11 cellular contexts compared by ENCODE assay signal in genomic region chr9:135190789-135191577, GRCh38.
"Had no signal": no experiment of that assay in that cellular context is flagged by ENCODE, and none has a peak within 500 bp of the region (broad histone marks: within the 10 kb centered on the region; RNA-seq: fewer than 3 reads in every experiment).

No MANE protein-coding gene starts in this region.

- FAIRE-seq: H1, H54 had no signal

- H2AFZ ChIP-seq: GM23248, GM23338 had no signal

- H3K9ac ChIP-seq: GM23248 had no signal

- ATAC-seq: GM23338, HCT116 had no signal

- H3K27ac Mint-ChIP-seq: GM23338, HFFc6 had no signal

- H3K4me3 Mint-ChIP-seq: GM23338, H9, HFFc6 had no signal

- H3K9me3 ChIP-seq: HAP-1 had no signal

- H3K4me2 ChIP-seq: GM23338 had no signal

- H3K27ac ChIP-seq: GM23248 had no signal

- H3K4me3 ChIP-seq: GM23248, GM23338, HAP-1 had no signal

- H3K36me3 ChIP-seq: HAP-1 had no signal

- H3K4me1 ChIP-seq: HAP-1 had no signal

- DNase-seq: GM23248, GOT3, H7, H9, HCEC 1CT, HFFc6 had no signal

- H3K9me3 Mint-ChIP-seq: GM23338, H9 had no signal
